In the genomic region with DNA sequence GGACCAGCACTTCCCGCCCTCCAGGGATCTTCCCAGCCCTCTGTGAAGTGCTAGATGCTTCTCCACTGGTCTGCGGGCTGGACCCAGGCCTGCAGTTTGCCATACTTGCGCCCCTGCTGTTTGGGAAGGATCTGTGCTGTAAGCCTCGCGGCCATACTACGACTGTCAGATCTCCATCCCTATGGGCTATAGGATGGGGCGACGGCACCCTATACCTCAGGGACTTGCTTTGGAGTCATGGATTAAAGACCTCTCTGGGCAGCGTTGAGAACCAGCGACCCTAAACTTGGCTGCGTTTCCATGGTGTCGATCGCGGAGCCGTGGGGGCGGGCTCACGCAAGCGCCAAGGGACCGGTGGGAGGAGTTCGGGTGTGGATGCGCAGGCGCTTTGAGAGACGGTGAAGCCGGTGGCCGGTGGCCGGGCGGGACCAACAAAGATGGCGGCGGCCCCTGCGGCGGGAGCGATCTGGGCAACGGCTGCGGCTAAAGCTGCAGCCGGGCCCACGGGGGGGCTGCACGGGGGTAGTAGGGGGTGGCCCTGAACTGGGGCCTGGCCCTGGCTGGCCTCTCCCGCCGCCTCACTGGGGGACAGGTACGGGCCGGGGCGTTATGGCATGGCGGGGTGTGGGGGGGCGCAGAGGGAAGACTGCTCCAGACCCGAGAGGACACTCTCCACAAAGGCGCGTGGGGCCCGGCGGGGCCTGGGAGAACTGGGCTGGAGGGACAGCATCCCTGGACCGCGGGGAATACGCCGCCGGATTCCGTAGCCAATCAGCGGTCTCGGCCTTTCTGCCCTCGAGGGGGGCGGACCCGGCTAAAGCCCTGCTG, we compare ENCODE assay signal across 8 cellular contexts. TPM values are rescaled to one million over a fixed set of nuclear protein-coding genes. Genes with fewer than 3 reads are reported as not detected.
A peak's percentile ranks its signal among the peaks of the same experiment; 100 is the strongest.
DNase-seq lines count a peak whose midpoint lies in the region; ATAC-seq and FAIRE-seq lines count a peak whose summit lies in the region.

A gene with protein sequence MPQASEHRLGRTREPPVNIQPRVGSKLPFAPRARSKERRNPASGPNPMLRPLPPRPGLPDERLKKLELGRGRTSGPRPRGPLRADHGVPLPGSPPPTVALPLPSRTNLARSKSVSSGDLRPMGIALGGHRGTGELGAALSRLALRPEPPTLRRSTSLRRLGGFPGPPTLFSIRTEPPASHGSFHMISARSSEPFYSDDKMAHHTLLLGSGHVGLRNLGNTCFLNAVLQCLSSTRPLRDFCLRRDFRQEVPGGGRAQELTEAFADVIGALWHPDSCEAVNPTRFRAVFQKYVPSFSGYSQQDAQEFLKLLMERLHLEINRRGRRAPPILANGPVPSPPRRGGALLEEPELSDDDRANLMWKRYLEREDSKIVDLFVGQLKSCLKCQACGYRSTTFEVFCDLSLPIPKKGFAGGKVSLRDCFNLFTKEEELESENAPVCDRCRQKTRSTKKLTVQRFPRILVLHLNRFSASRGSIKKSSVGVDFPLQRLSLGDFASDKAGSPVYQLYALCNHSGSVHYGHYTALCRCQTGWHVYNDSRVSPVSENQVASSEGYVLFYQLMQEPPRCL (plus strand): TSS at position 414 of the 828 bp plus-strand sequence. CDS start 1,141 bp downstream, outside the sequence.

- POLR2A ChIA-PET in activated CD8-positive, alpha-beta memory T cell treated with anti-CD3 and anti-CD28 coated beads for 36 hours (lab: Charles Lee) = no interaction called here

- no peaks in the 10 kb centered on the region for H3K27me3 Mint-ChIP-seq in memory B cell

- H3K4me3 Mint-ChIP-seq in memory B cell = peak within 1 kb of the TSS; percentile 90

- CTCF ChIA-PET in activated CD8-positive, alpha-beta memory T cell treated with anti-CD3 and anti-CD28 coated beads for 36 hours (lab: Charles Lee) = interaction anchor here (1.5 kb wide), 1 partner anchor 10 kb away, joined by 4 read pairs; no protein-coding TSS in a partner anchor

- H3K27ac Mint-ChIP-seq in memory B cell = peak within 1 kb of the TSS; percentile 94

- peaks cover 25% of the 10 kb centered on the region for H3K36me3 Mint-ChIP-seq in memory B cell

- ATAC-seq in GM21360 (IDR thresholded peaks at IDR 0.05; ENCODE audit: unreplicated experiment) (peak; percentile 80), memory B cell (ENCODE audit: low read depth) (peak; percentile 96)

- peaks cover 46% of the 10 kb centered on the region for H3K4me1 Mint-ChIP-seq in memory B cell

- DNase-seq in COLO668 (lab: John Stamatoyannopoulos, UW; ENCODE audit: unreplicated experiment) = peak; percentile 95
- DNase-seq in HTR-8/SVneo (ENCODE audit: insufficient read length, low spot score) = peak; percentile 88
- peak; percentile 85 for DNase-seq in NOMO-1 treated with DMSO at 0.1 percent for 48 hours (lab: John Stamatoyannopoulos, UW; ENCODE audit: unreplicated experiment)
- peak; percentile 86 for DNase-seq in effector CD8-positive, alpha-beta T cell (lab: John Stamatoyannopoulos, UW)
- DNase-seq in memory B cell (ENCODE audit: low spot score in 2 of 2) = peak; percentile 91 to 92
- DNase-seq in stimulated activated CD8-positive, alpha-beta memory T cell treated with anti-CD3 and anti-CD28 coated beads, Interleukin-12 subunit alpha, Interleukin-12 subunit beta, amount 100 ng/mL, for 24 hours (ENCODE audit: extremely low read depth) = peak; percentile 83

- H3K9me3 Mint-ChIP-seq in memory B cell = no peaks in the 10 kb centered on the region

- FAIRE-seq in HTR-8/SVneo (lab: Jason Lieb, UNC) = no peak

RNA-seq across cellular contexts. Expression of the gene that starts here (rescaled TPM):
- total RNA-seq in activated CD8-positive, alpha-beta memory T cell treated with anti-CD3 and anti-CD28 coated beads for 36 hours = 10 to 100 TPM; 23.4 to 25.3 TPM

Comparison
In these comparisons a context has a peak if more than half of its experiments do, and no peak if none do; other contexts are left out.
1. Peak in every context shown above with its lines: DNase-seq and ATAC-seq.